Comparison of ENCODE assay signal across 2 cellular contexts in the genomic region with DNA sequence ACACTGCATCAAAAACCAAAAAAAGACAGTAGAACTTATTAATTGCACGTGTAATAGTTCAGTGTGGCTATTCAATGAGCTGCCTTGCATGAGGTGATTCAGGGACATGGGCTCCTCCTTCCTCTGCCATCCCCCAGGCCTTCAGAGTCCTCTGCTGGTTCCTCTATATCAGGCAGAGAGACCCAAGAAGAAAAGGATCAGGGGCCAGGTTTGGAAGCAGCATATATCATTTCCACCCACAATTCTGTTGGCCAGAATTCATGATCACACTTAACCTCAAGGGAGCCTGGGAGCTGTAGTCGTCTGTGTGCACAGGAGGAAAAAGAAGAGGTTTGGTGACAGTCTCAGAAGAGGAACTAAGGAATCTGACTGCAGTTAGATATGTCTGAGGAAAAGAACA.
TF ChIP-seq lines count a peak whose summit lies in the region.

No MANE protein-coding gene starts in this region.

TF ChIP-seq in SK-N-SH treated with all-trans-retinoic acid at 6 μM for 48 hours, 23 proteins besides CTCF, POLR2A, EP300 and RAD21:
- no peak for TF ChIP-seq CSRNP3 (CRISPR knock-in tag; IDR thresholded peaks at IDR 0.05)
- no peak for TF ChIP-seq ZNF70 (CRISPR knock-in tag; IDR thresholded peaks at IDR 0.05)
- TF ChIP-seq GLIS3 (CRISPR knock-in tag; IDR thresholded peaks at IDR 0.05), result no peak
- no peak for TF ChIP-seq TCF4 (CRISPR knock-in tag; IDR thresholded peaks at IDR 0.05; ENCODE audit: borderline replicate concordance)
- no peak for TF ChIP-seq BACH2 (CRISPR knock-in tag; IDR thresholded peaks at IDR 0.05; ENCODE audit: borderline replicate concordance)
- no peak for TF ChIP-seq OSR1 (CRISPR knock-in tag; IDR thresholded peaks at IDR 0.05)
- no peak for TF ChIP-seq CSDC2 (CRISPR knock-in tag; IDR thresholded peaks at IDR 0.05)
- TF ChIP-seq TOX (CRISPR knock-in tag; IDR thresholded peaks at IDR 0.05; ENCODE audit: borderline replicate concordance), result no peak
- no peak for TF ChIP-seq ZFP3 (CRISPR knock-in tag; IDR thresholded peaks at IDR 0.05)
- no peak for TF ChIP-seq ZNF565 (CRISPR knock-in tag; conservative IDR thresholded peaks at IDR 0.05; ENCODE audit: low read depth)
- TF ChIP-seq SNAI2 (CRISPR knock-in tag; IDR thresholded peaks at IDR 0.05), result no peak

TF ChIP-seq in SK-N-SH, 30 proteins besides CTCF, POLR2A, EP300 and RAD21:
- TF ChIP-seq ZBTB33 (IDR thresholded peaks at IDR 0.05; ENCODE audit: borderline replicate concordance, low read depth) (no peak), FOXJ3 (CRISPR knock-in tag; IDR thresholded peaks at IDR 0.05) (no peak)
TF ChIP-seq in SK-N-SH: peak in this region for 0.
